ENCODE assay signal across 11 cellular contexts in the genomic region with DNA sequence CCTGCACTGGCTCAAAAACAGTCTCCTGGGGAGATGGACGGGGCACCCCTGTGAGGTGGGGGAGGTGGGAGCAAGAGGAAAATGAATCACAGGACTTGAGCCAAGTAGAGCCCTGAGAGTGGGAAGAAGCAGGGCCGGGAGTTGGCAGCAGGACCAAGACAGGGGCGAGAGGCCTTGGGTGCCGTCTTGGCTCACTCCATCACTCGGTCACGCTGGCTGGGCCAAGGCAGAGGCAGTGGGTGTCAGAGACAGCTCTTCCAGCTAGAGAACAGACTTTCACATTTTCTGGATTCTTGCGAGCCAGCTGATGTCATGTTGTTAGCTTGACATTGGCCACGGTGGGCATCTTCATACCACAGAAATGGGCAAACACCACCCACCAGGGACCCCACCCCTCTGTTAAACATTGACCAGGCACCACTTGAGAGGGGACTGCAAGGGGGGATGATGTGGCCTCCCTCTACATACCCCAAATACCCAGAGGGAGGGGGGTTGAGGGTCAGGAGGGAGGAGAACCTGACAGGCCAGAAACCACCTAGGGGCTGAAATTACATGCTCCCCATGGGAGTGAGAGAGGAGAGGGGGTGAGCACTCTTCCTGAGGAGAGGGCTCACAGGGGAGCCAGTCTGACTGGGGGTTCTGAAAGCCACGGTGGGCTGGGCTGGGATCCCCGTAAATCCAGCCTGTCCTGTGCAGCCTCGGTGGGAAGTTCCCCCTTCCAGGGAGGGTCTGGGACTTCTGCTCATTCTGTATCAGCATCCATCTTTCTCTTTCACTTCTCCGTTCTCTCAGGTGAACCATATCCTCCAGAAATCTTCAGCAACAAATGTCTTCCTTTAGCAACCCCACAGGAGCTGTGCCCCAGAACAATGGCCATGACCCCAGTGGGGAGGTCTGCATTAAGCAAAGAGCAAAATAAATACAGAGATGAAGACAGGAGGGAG. TPM values are rescaled to one million over a fixed set of nuclear protein-coding genes. Genes with fewer than 3 reads are reported as not detected.
DNase-seq lines count a peak whose midpoint lies in the region; ATAC-seq and TF ChIP-seq lines count a peak whose summit lies in the region.
"Had no signal": no experiment of that assay in that cellular context is flagged by ENCODE, and none has a peak within 500 bp of the region (broad histone marks: within the 10 kb centered on the region; RNA-seq: fewer than 3 reads in every experiment).

No MANE protein-coding gene starts in this region.

- H3K27me3 Mint-ChIP-seq in activated naive CD4-positive, alpha-beta T cell treated with anti-CD3 and anti-CD28 coated beads, Interleukin-2, amount 10 ng/mL, durations not matched to agents 7 days and 5 days, result peaks cover 50% of the 10 kb centered on the region
- H3K27me3 Mint-ChIP-seq in activated B cell treated with CpG ODN at 0.5 μM for 24 hours, result peaks cover 16% of the 10 kb centered on the region

- peaks cover 0 to 25% (median 14%) of the 10 kb centered on the region in 3 donors for H3K27me3 ChIP-seq in stomach

- H3K36me3 Mint-ChIP-seq in activated naive CD4-positive, alpha-beta T cell treated with anti-CD3 and anti-CD28 coated beads, Interleukin-2, amount 10 ng/mL, durations not matched to agents 7 days and 5 days, result no peaks in the 10 kb centered on the region
- H3K36me3 Mint-ChIP-seq in activated B cell treated with CpG ODN at 0.5 μM for 24 hours (ENCODE audit: low read depth), result no peaks in the 10 kb centered on the region

- H3K9me3 ChIP-seq in stomach, result peaks cover 0 to 6% (median 0%) of the 10 kb centered on the region in 4 donors
- H3K9me3 ChIP-seq: neutrophil had no signal

- TF ChIP-seq CTCF in activated B cell treated with CpG ODN at 0.5 μM for 24 hours (IDR thresholded peaks at IDR 0.05), result no peak
- TF ChIP-seq CTCF in stomach (IDR thresholded peaks at IDR 0.05), result no peak

- ATAC-seq in activated B cell treated with CpG ODN at 0.5 μM for 24 hours (ENCODE audit: low read depth), result no peak

- H3K27ac ChIP-seq in stomach, result no peak overlapping the region
- H3K27ac ChIP-seq: neutrophil had no signal

- peaks cover 2% of the 10 kb centered on the region for H3K4me1 Mint-ChIP-seq in activated naive CD4-positive, alpha-beta T cell treated with anti-CD3 and anti-CD28 coated beads, Interleukin-2, amount 10 ng/mL, durations not matched to agents 7 days and 5 days
- H3K4me1 Mint-ChIP-seq in activated B cell treated with CpG ODN at 0.5 μM for 24 hours, result peaks cover 14% of the 10 kb centered on the region

- H3K4me3 Mint-ChIP-seq in activated naive CD4-positive, alpha-beta T cell treated with anti-CD3 and anti-CD28 coated beads, Interleukin-2, amount 10 ng/mL, durations not matched to agents 7 days and 5 days, result no peak overlapping the region
- no peak overlapping the region for H3K4me3 Mint-ChIP-seq in activated B cell treated with CpG ODN at 0.5 μM for 24 hours
- H3K4me3 Mint-ChIP-seq: dendritic cell treated with granulocyte-macrophage colony-stimulating factor and Interleukin-4, amounts not matched to agents 40 ng/mL and 50 ng/mL, for 4 days had no signal

- POLR2A ChIA-PET in activated B cell treated with CpG ODN at 0.5 μM for 24 hours (lab: Charles Lee), result no interaction called here

- CTCF ChIA-PET in activated naive CD4-positive, alpha-beta T cell treated with anti-CD3 and anti-CD28 coated beads, Interleukin-2, amount 10 ng/mL, durations not matched to agents 7 days and 5 days (lab: Charles Lee), result interaction anchor here (1.1 kb wide), 1 partner anchor 65 kb away, joined by 3 read pairs; no protein-coding TSS in a partner anchor
- CTCF ChIA-PET in activated B cell treated with CpG ODN at 0.5 μM for 24 hours (lab: Charles Lee), result no interaction called here

- H3K4me1 ChIP-seq in stomach, result peaks cover 0 to 12% (median 10%) of the 10 kb centered on the region in 4 donors

- no peak overlapping the region for H3K4me3 ChIP-seq in stomach

- TF ChIP-seq POLR2A in stomach (IDR thresholded peaks at IDR 0.05), result no peak

- DNase-seq in activated naive CD4-positive, alpha-beta T cell treated with anti-CD3 and anti-CD28 coated beads, Interleukin-2, amount 10 ng/mL, durations not matched to agents 7 days and 5 days, result peak; percentile 14
- DNase-seq in activated naive CD4-positive, alpha-beta T cell treated with anti-CD3 and anti-CD28 coated beads, Interleukin-2, amount 50 U/mL, for 16 hours, result no peak
- peak; percentile 9 for DNase-seq in activated B cell treated with CpG ODN at 0.5 μM for 24 hours
- peak; percentile 44 for DNase-seq in kidney tubule cell (ENCODE audit: low spot score)
- DNase-seq in stomach, result peak; percentile 23
- DNase-seq in NCI-H2171 (lab: John Stamatoyannopoulos, UW), result no peak
- no peak for DNase-seq in NCI-H1930 (lab: John Stamatoyannopoulos, UW)
- no peak for DNase-seq in NCI-H2107 (lab: John Stamatoyannopoulos, UW)
- DNase-seq: KBM-7 had no signal

- no peak for TF ChIP-seq EP300 in stomach (IDR thresholded peaks at IDR 0.05)

- no peaks in the 10 kb centered on the region for H3K36me3 ChIP-seq in stomach
- H3K36me3 ChIP-seq: neutrophil had no signal

- intact Hi-C loops in activated B cell treated with CpG ODN at 0.5 μM for 24 hours (cut with micrococcal nuclease) (no loop called here), stomach (cut with DNase I; ENCODE audit: low total_unique reads) (loop anchor here (10.0 kb wide), 1 partner anchor 61 kb away; no protein-coding TSS in a partner anchor)

- WGBS in stomach, 5 donors, result 83 to 87% (median 87%) methylated on average over 11 to 12 of the region's 12 CpGs

- H3K27ac Mint-ChIP-seq in activated naive CD4-positive, alpha-beta T cell treated with anti-CD3 and anti-CD28 coated beads, Interleukin-2, amount 10 ng/mL, durations not matched to agents 7 days and 5 days, result no peak overlapping the region
- H3K27ac Mint-ChIP-seq in activated B cell treated with CpG ODN at 0.5 μM for 24 hours, result no peak overlapping the region
- H3K27ac Mint-ChIP-seq: dendritic cell treated with granulocyte-macrophage colony-stimulating factor and Interleukin-4, amounts not matched to agents 40 ng/mL and 50 ng/mL, for 4 days had no signal

- no peaks in the 10 kb centered on the region for H3K9me3 Mint-ChIP-seq in activated naive CD4-positive, alpha-beta T cell treated with anti-CD3 and anti-CD28 coated beads, Interleukin-2, amount 10 ng/mL, durations not matched to agents 7 days and 5 days
- peaks cover 3% of the 10 kb centered on the region for H3K9me3 Mint-ChIP-seq in activated B cell treated with CpG ODN at 0.5 μM for 24 hours
- H3K9me3 Mint-ChIP-seq: dendritic cell treated with granulocyte-macrophage colony-stimulating factor and Interleukin-4, amounts not matched to agents 40 ng/mL and 50 ng/mL, for 4 days had no signal

RNA-seq across cellular contexts. Expression of gene CAMK2B, which starts 19.6 kb away (rescaled TPM):
- total RNA-seq in activated B cell treated with CpG ODN at 0.5 μM for 24 hours (0.17 and 0.58 TPM in 2 replicates), stomach (1 to 10 TPM in 2 of 5 donors, under 1 TPM in 1, not detected in 2; 0.92 to 7.6 (median 4.6) TPM)
- 10 to 100 TPM in 1 of 3 donors, 1 to 10 TPM in 2; 2.9 to 28.4 (median 6.2) TPM for polyA plus RNA-seq in stomach

Comparison
In these comparisons a context has a peak if more than half of its experiments do, and no peak if none do; other contexts are left out.
1. DNase-seq: peak in activated naive CD4-positive, alpha-beta T cell treated with anti-CD3 and anti-CD28 coated beads, Interleukin-2, amount 10 ng/mL, durations not matched to agents 7 days and 5 days (single experiment), activated B cell treated with CpG ODN at 0.5 μM for 24 hours (single experiment), kidney tubule cell (single experiment) and stomach (single experiment); none in activated naive CD4-positive, alpha-beta T cell treated with anti-CD3 and anti-CD28 coated beads, Interleukin-2, amount 50 U/mL, for 16 hours (single experiment), NCI-H2171 (single experiment), NCI-H1930 (0 of 2) and NCI-H2107 (single experiment).